Comparison of ENCODE assay signal across 1 cellular context in the genomic region with DNA sequence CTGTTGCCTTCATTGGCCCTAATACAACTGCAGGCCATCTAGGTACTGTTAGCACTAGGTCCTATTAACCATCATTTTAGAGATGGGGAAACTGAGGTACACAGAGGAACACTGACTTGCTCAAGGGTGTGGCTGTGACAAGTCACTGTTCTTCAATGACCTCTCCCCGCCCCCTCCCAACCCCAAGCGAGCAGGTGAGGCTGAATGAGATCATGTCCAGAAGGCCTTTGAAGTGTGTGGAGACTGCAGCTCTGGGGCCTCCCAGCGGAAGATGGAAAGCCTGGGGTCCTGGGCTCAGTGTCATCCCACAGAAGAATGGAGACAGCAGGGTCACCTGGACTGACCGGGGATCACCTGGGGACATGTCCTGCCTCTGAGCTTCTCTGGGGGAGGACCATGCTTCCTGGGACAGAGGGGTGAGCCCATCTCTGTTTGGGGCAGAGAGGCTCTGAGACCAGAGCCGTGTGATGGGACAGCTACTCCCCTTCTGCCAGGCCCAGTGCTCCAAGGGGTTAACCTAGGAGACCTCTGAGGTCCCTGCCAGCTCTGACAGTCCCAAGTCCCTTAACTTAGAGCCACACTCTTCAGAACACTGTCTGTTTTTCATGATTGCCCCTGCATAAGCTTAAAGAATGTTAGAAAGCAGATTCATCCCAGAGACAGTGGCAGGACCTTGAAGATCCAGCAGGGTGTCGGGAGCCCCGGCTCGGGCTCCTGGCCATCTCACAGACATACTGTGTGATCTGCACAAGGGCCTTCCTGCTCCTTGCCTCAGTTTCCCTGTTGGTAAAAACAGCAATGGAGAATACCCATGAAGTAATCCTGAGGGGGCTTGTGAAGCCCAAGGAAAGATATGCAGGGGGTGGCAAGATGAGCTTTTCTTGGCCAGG.
TF ChIP-seq lines count a peak whose summit lies in the region.

No MANE protein-coding gene starts in this region.

TF ChIP-seq in HepG2, 621 proteins besides CTCF, POLR2A, EP300 and RAD21:
- peak; percentile 43; the same call in 1 of the 2 replicates for TF ChIP-seq TCF7 (IDR thresholded peaks at IDR 0.05; ENCODE audit: low read depth)
- 0 out of 2 replicates have a peak, but pooled peaks have one; percentile 22 for TF ChIP-seq STAG1 (CRISPR knock-in tag; IDR thresholded peaks at IDR 0.05)
- TF ChIP-seq ZFP1 (CRISPR knock-in tag; IDR thresholded peaks at IDR 0.05): no peak
